In the genomic region with DNA sequence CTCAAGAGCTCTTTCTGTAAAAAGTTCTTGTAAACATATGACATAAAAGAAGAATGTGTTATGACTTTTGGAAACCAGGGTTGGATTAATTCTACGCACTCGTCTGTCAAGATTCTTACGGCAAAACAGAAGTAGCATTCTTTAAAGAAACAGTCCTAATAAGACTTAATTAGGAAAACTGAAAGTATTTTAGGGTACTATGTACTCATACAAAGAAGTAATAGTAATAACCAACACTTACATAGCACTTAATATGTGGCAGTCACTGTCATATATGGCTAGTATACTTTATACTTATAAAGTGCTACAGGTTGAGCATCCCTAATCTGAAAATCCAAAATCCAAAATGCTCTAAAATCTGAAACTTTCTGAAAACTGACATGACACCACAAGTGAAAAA, we compare ENCODE assay signal across 17 cellular contexts.
DNase-seq lines count a peak whose midpoint lies in the region; ATAC-seq and TF ChIP-seq lines count a peak whose summit lies in the region.
"Had no signal": no experiment of that assay in that cellular context is flagged by ENCODE, and none has a peak within 500 bp of the region (broad histone marks: within the 10 kb centered on the region; RNA-seq: fewer than 3 reads in every experiment).

No MANE protein-coding gene starts in this region.

- no peak for TF ChIP-seq CTCF in natural killer cell (IDR thresholded peaks at IDR 0.05)
- no peak for TF ChIP-seq CTCF in gastroesophageal sphincter (IDR thresholded peaks at IDR 0.05)
- no peak for TF ChIP-seq CTCF in glutamatergic neuron (IDR thresholded peaks at IDR 0.05; ENCODE audit: partially characterized antibody, unreplicated experiment)

- no peak overlapping the region for H3K4me3 ChIP-seq in gastroesophageal sphincter
- H3K4me3 ChIP-seq: A549, GM23248 had no signal

- no peak for TF ChIP-seq EP300 in gastroesophageal sphincter (IDR thresholded peaks at IDR 0.05)

- no peak for DNase-seq in natural killer cell treated with Interleukin-12 subunit alpha and Interleukin-12 subunit beta and Interleukin-15 and Interleukin-18, amount 100 ng/mL, for 72 hours (ENCODE audit: low spot score)
- DNase-seq in natural killer cell (no peak), glutamatergic neuron (no peak), activated gamma-delta T cell (lab: John Stamatoyannopoulos, UW) (no peak)
- DNase-seq in central memory CD8-positive, alpha-beta T cell (ENCODE audit: low spot score in 2 of 2) = no peak
- DNase-seq: DMS 273 treated with DMSO at 0.1 percent for 48 hours, DND-41, GM23248, HCEC 1CT, KG1, NCI-H1694 treated with DMSO at 0.1 percent for 48 hours, NCI-H226, NCI-H82 had no signal

- H3K9me3 Mint-ChIP-seq in natural killer cell treated with Interleukin-12 subunit alpha and Interleukin-12 subunit beta and Interleukin-15 and Interleukin-18, amount 100 ng/mL, for 72 hours = no peaks in the 10 kb centered on the region
- H3K9me3 Mint-ChIP-seq in natural killer cell = peaks cover 0 to 2% of the 10 kb centered on the region in 2 donors
- no peaks in the 10 kb centered on the region for H3K9me3 Mint-ChIP-seq in central memory CD8-positive, alpha-beta T cell
- H3K9me3 Mint-ChIP-seq in glutamatergic neuron (ENCODE audit: unreplicated experiment) = peaks cover 2% of the 10 kb centered on the region

- no peak for TF ChIP-seq POLR2A in gastroesophageal sphincter (IDR thresholded peaks at IDR 0.05)

- intact Hi-C loops in natural killer cell (cut with micrococcal nuclease) = no loop called here

- no peaks in the 10 kb centered on the region for H3K9me3 ChIP-seq in gastroesophageal sphincter
- H3K9me3 ChIP-seq: A549 had no signal

- ATAC-seq in natural killer cell treated with Interleukin-12 subunit alpha and Interleukin-12 subunit beta and Interleukin-15 and Interleukin-18, amount 100 ng/mL, for 72 hours = no peak
- ATAC-seq in natural killer cell = no peak
- no peak for ATAC-seq in central memory CD8-positive, alpha-beta T cell (replicated peaks; ENCODE audit: extremely low read depth, poor library complexity, severe bottlenecking)
- ATAC-seq in gastroesophageal sphincter = no peak
- ATAC-seq in GM18909 (IDR thresholded peaks at IDR 0.05; ENCODE audit: poor library complexity, unreplicated experiment) = no peak
- ATAC-seq: A549 had no signal

- no peak overlapping the region for H3K27ac Mint-ChIP-seq in natural killer cell treated with Interleukin-12 subunit alpha and Interleukin-12 subunit beta and Interleukin-15 and Interleukin-18, amount 100 ng/mL, for 72 hours
- no peak overlapping the region for H3K27ac Mint-ChIP-seq in natural killer cell
- H3K27ac Mint-ChIP-seq in central memory CD8-positive, alpha-beta T cell (ENCODE audit: low read depth) = peak overlapping the region; percentile 82
- H3K27ac Mint-ChIP-seq in glutamatergic neuron (ENCODE audit: unreplicated experiment) = no peak overlapping the region

- WGBS in gastroesophageal sphincter (ENCODE audit: low coverage in 1 of 2), 2 donors = 15 to 17% methylated on average over 3 of the region's 3 CpGs

- no peaks in the 10 kb centered on the region for H3K27me3 Mint-ChIP-seq in natural killer cell treated with Interleukin-12 subunit alpha and Interleukin-12 subunit beta and Interleukin-15 and Interleukin-18, amount 100 ng/mL, for 72 hours
- H3K27me3 Mint-ChIP-seq in natural killer cell (ENCODE audit: low read depth in 2 of 2) (peaks cover 0 to 4% of the 10 kb centered on the region in 2 donors), glutamatergic neuron (ENCODE audit: unreplicated experiment) (no peaks in the 10 kb centered on the region)
- no peaks in the 10 kb centered on the region for H3K27me3 Mint-ChIP-seq in central memory CD8-positive, alpha-beta T cell

- H3K4me1 ChIP-seq in gastroesophageal sphincter = peaks cover 0 to 38% (median 3%) of the 10 kb centered on the region in 3 donors
- H3K4me1 ChIP-seq: A549 had no signal

- H3K4me3 Mint-ChIP-seq in natural killer cell treated with Interleukin-12 subunit alpha and Interleukin-12 subunit beta and Interleukin-15 and Interleukin-18, amount 100 ng/mL, for 72 hours = peak overlapping the region; percentile 6
- H3K4me3 Mint-ChIP-seq in natural killer cell (no peak overlapping the region), glutamatergic neuron (ENCODE audit: unreplicated experiment) (no peak overlapping the region)
- H3K4me3 Mint-ChIP-seq in central memory CD8-positive, alpha-beta T cell = peak overlapping the region; percentile 50

- H3K27me3 ChIP-seq in gastroesophageal sphincter = no peaks in the 10 kb centered on the region

- peak overlapping the region; percentile 11 to 76 (median 66) for H3K27ac ChIP-seq in gastroesophageal sphincter
- H3K27ac ChIP-seq: A549, GM23248, RWPE1 had no signal

- H3K36me3 ChIP-seq in gastroesophageal sphincter = no peaks in the 10 kb centered on the region

- peaks cover 26 to 31% of the 10 kb centered on the region in 2 donors for H3K4me1 Mint-ChIP-seq in natural killer cell treated with Interleukin-12 subunit alpha and Interleukin-12 subunit beta and Interleukin-15 and Interleukin-18, amount 100 ng/mL, for 72 hours (ENCODE audit: low read depth in 2 of 2)
- H3K4me1 Mint-ChIP-seq in natural killer cell (peaks cover 18 to 20% of the 10 kb centered on the region in 2 donors), glutamatergic neuron (ENCODE audit: low read depth, unreplicated experiment) (no peaks in the 10 kb centered on the region)
- peaks cover 42% of the 10 kb centered on the region for H3K4me1 Mint-ChIP-seq in central memory CD8-positive, alpha-beta T cell

- peaks cover 7% of the 10 kb centered on the region for H3K36me3 Mint-ChIP-seq in natural killer cell treated with Interleukin-12 subunit alpha and Interleukin-12 subunit beta and Interleukin-15 and Interleukin-18, amount 100 ng/mL, for 72 hours
- H3K36me3 Mint-ChIP-seq in natural killer cell (no peaks in the 10 kb centered on the region), glutamatergic neuron (ENCODE audit: unreplicated experiment) (no peaks in the 10 kb centered on the region)
- H3K36me3 Mint-ChIP-seq in central memory CD8-positive, alpha-beta T cell (ENCODE audit: insufficient read depth) = peaks cover 17% of the 10 kb centered on the region

Comparison
In these comparisons a context has a peak if more than half of its experiments do, and no peak if none do; other contexts are left out.
1. H3K4me3 Mint-ChIP-seq: peak in natural killer cell treated with Interleukin-12 subunit alpha and Interleukin-12 subunit beta and Interleukin-15 and Interleukin-18, amount 100 ng/mL, for 72 hours (single experiment) and central memory CD8-positive, alpha-beta T cell (single experiment); none in natural killer cell (single experiment) and glutamatergic neuron (single experiment).